ENCODE assay signal across 18 cellular contexts in genomic region chr1:43760745-43761343, GRCh38.
"Had no signal": no experiment of that assay in that cellular context is flagged by ENCODE, and none has a peak within 500 bp of the region (broad histone marks: within the 10 kb centered on the region; RNA-seq: fewer than 3 reads in every experiment).

No MANE protein-coding gene starts in this region.

- H3K27ac ChIP-seq: ascending aorta, coronary artery, epithelial cell of prostate, sigmoid colon, testis had no signal

- H3K4me1 Mint-ChIP-seq: stimulated activated naive CD8-positive, alpha-beta T cell treated with anti-CD3 and anti-CD28 coated beads, Interleukin-15, amount 100 ng/mL, for 72 hours had no signal

- H3K9me3 Mint-ChIP-seq: activated CD8-positive, alpha-beta T cell treated with anti-CD3 and anti-CD28 coated beads for 36 hours; natural killer cell treated with Interleukin-12 subunit alpha and Interleukin-12 subunit beta and Interleukin-15 and Interleukin-18, amount 100 ng/mL, for 72 hours; stimulated activated naive CD8-positive, alpha-beta T cell treated with anti-CD3 and anti-CD28 coated beads, Interleukin-15, amount 100 ng/mL, for 72 hours had no signal

- H3K27me3 ChIP-seq: ascending aorta, sigmoid colon, testis had no signal

- H3K27ac Mint-ChIP-seq: activated CD8-positive, alpha-beta T cell treated with anti-CD3 and anti-CD28 coated beads for 36 hours; natural killer cell treated with Interleukin-12 subunit alpha and Interleukin-12 subunit beta and Interleukin-15 and Interleukin-18, amount 100 ng/mL, for 72 hours; progenitor cell of endocrine pancreas; stimulated activated naive CD8-positive, alpha-beta T cell treated with anti-CD3 and anti-CD28 coated beads, Interleukin-15, amount 100 ng/mL, for 72 hours had no signal

- DNase-seq: activated CD4-positive, alpha-beta T cell treated with anti-CD3 and anti-CD28 coated beads for 4 hours; activated CD8-positive, alpha-beta memory T cell treated with anti-CD3 and anti-CD28 coated beads, Interleukin-2, amount 50 U/mL, for 4 hours; activated CD8-positive, alpha-beta T cell treated with anti-CD3 and anti-CD28 coated beads for 36 hours; activated naive CD4-positive, alpha-beta T cell; effector CD8-positive, alpha-beta T cell; hypothalamus; left colon; occipital lobe; sigmoid colon; stimulated activated CD4-positive, alpha-beta T cell treated with anti-CD3 and anti-CD28 coated beads, Interleukin-2, amount 100 ng/mL, for 48 hours; stimulated activated CD8-positive, alpha-beta memory T cell treated with anti-CD3 and anti-CD28 coated beads, Interleukin-4, amount 100 ng/mL, for 48 hours; stimulated activated naive CD8-positive, alpha-beta T cell treated with anti-CD3 and anti-CD28 coated beads, Interleukin-15, amount 100 ng/mL, for 72 hours; testis had no signal

- H3K36me3 Mint-ChIP-seq: natural killer cell treated with Interleukin-12 subunit alpha and Interleukin-12 subunit beta and Interleukin-15 and Interleukin-18, amount 100 ng/mL, for 72 hours had no signal

- ATAC-seq: activated CD8-positive, alpha-beta T cell treated with anti-CD3 and anti-CD28 coated beads for 36 hours; left colon; natural killer cell treated with Interleukin-12 subunit alpha and Interleukin-12 subunit beta and Interleukin-15 and Interleukin-18, amount 100 ng/mL, for 72 hours; stimulated activated naive CD8-positive, alpha-beta T cell treated with anti-CD3 and anti-CD28 coated beads, Interleukin-15, amount 100 ng/mL, for 72 hours had no signal

- H3K4me3 Mint-ChIP-seq: activated CD8-positive, alpha-beta T cell treated with anti-CD3 and anti-CD28 coated beads for 36 hours; natural killer cell treated with Interleukin-12 subunit alpha and Interleukin-12 subunit beta and Interleukin-15 and Interleukin-18, amount 100 ng/mL, for 72 hours; stimulated activated naive CD8-positive, alpha-beta T cell treated with anti-CD3 and anti-CD28 coated beads, Interleukin-15, amount 100 ng/mL, for 72 hours had no signal

- H3K9me3 ChIP-seq: ascending aorta, sigmoid colon, testis had no signal

- H3K4me3 ChIP-seq: ascending aorta, coronary artery, sigmoid colon, testis had no signal

- H3K36me3 ChIP-seq: ascending aorta, sigmoid colon had no signal

- H3K4me1 ChIP-seq: testis had no signal
